19 cellular contexts compared by ENCODE assay signal in genomic region chr14:71022015-71022919, GRCh38.
DNase-seq lines count a peak whose midpoint lies in the region; ATAC-seq and TF ChIP-seq lines count a peak whose summit lies in the region.
"Had no signal": no experiment of that assay in that cellular context is flagged by ENCODE, and none has a peak within 500 bp of the region (broad histone marks: within the 10 kb centered on the region; RNA-seq: fewer than 3 reads in every experiment).

No MANE protein-coding gene starts in this region.

- TF ChIP-seq POLR2A in adrenal gland (IDR thresholded peaks at IDR 0.05) = no peak

- no peaks in the 10 kb centered on the region for H3K9me2 ChIP-seq in Loucy (replicated peaks; ENCODE audit: low read depth, low read length)
- H3K9me2 ChIP-seq in OCI-LY7 (ENCODE audit: insufficient read depth, low read length) = no peaks in the 10 kb centered on the region

- H3K36me3 ChIP-seq in Loucy (ENCODE audit: insufficient read depth, low read length) = peaks cover 36% of the 10 kb centered on the region
- peaks cover 0 to 35% of the 10 kb centered on the region in 2 donors for H3K36me3 ChIP-seq in adrenal gland (replicated peaks in 1 of 2)
- H3K36me3 ChIP-seq in skeletal muscle satellite cell (ENCODE audit: insufficient read depth, low read length) = peaks cover 18% of the 10 kb centered on the region
- peaks cover 58% of the 10 kb centered on the region for H3K36me3 ChIP-seq in endodermal cell (ENCODE audit: control insufficient read depth, insufficient read depth, low read length)
- peaks cover 41% of the 10 kb centered on the region for H3K36me3 ChIP-seq in OCI-LY7 (ENCODE audit: insufficient read depth, low read length)

- H3K36me3 Mint-ChIP-seq in activated CD8-positive, alpha-beta T cell treated with anti-CD3 and anti-CD28 coated beads for 36 hours (ENCODE audit: low read depth) = peaks cover 42% of the 10 kb centered on the region
- H3K36me3 Mint-ChIP-seq in activated CD8-positive, alpha-beta T cell treated with anti-CD3 and anti-CD28 coated beads, Interleukin-2, amount 10 ng/mL, durations not matched to agents 7 days and 5 days (ENCODE audit: low read depth) = peaks cover 51% of the 10 kb centered on the region
- H3K36me3 Mint-ChIP-seq in endodermal cell (ENCODE audit: low read depth) = peaks cover 44% of the 10 kb centered on the region

- peaks cover 32% of the 10 kb centered on the region for H3K4me1 Mint-ChIP-seq in activated CD8-positive, alpha-beta T cell treated with anti-CD3 and anti-CD28 coated beads for 36 hours (ENCODE audit: low read depth)
- peaks cover 26% of the 10 kb centered on the region for H3K4me1 Mint-ChIP-seq in activated CD8-positive, alpha-beta T cell treated with anti-CD3 and anti-CD28 coated beads, Interleukin-2, amount 10 ng/mL, durations not matched to agents 7 days and 5 days (ENCODE audit: low read depth)
- H3K4me1 Mint-ChIP-seq in endodermal cell = no peaks in the 10 kb centered on the region
- H3K4me1 Mint-ChIP-seq: nephron had no signal

- no peak for ATAC-seq in activated CD8-positive, alpha-beta T cell treated with anti-CD3 and anti-CD28 coated beads for 36 hours
- ATAC-seq in activated CD8-positive, alpha-beta T cell treated with anti-CD3 and anti-CD28 coated beads, Interleukin-2, amount 10 ng/mL, durations not matched to agents 7 days and 5 days = no peak
- ATAC-seq: A549 had no signal

- DNase-seq in activated CD8-positive, alpha-beta T cell treated with anti-CD3 and anti-CD28 coated beads for 36 hours = no peak
- no peak for DNase-seq in activated CD8-positive, alpha-beta T cell treated with anti-CD3 and anti-CD28 coated beads, Interleukin-2, amount 10 ng/mL, durations not matched to agents 7 days and 5 days
- DNase-seq in adrenal gland (no peak), endodermal cell (no peak), RWPE1 (ENCODE audit: low spot score) (no peak), OCI-LY7 (ENCODE audit: low spot score) (no peak)
- DNase-seq: activated naive CD4-positive, alpha-beta T cell; brain microvascular endothelial cell; esophagus squamous epithelium; head of caudate nucleus; Kasumi-1; NCI-H1417 treated with DMSO at 0.1 percent for 48 hours; NCI-H2171; upper lobe of left lung had no signal

- H3K4me1 ChIP-seq in Loucy (ENCODE audit: insufficient read depth, low read length, poor library complexity, severe bottlenecking) (peaks cover 19% of the 10 kb centered on the region), adrenal gland (replicated peaks in 1 of 2) (peaks cover 6 to 21% of the 10 kb centered on the region in 2 donors), skeletal muscle satellite cell (ENCODE audit: control insufficient read depth, insufficient read depth, low read length) (peaks cover 22% of the 10 kb centered on the region), endodermal cell (ENCODE audit: control insufficient read depth, insufficient read depth, low read length) (no peaks in the 10 kb centered on the region), OCI-LY7 (ENCODE audit: insufficient read depth, low read length, poor library complexity, severe bottlenecking) (no peaks in the 10 kb centered on the region)
- H3K4me1 ChIP-seq: esophagus squamous epithelium, upper lobe of left lung had no signal

- intact Hi-C loops in activated CD8-positive, alpha-beta T cell treated with anti-CD3 and anti-CD28 coated beads for 36 hours (cut with micrococcal nuclease) = no loop called here
- intact Hi-C loops in adrenal gland (cut with DNase I) = no loop called here
- intact Hi-C loops in OCI-LY7 (cut with micrococcal nuclease; ENCODE audit: unreplicated experiment) = no loop called here

- no peak overlapping the region for H3K4me3 Mint-ChIP-seq in activated CD8-positive, alpha-beta T cell treated with anti-CD3 and anti-CD28 coated beads for 36 hours
- no peak overlapping the region for H3K4me3 Mint-ChIP-seq in activated CD8-positive, alpha-beta T cell treated with anti-CD3 and anti-CD28 coated beads, Interleukin-2, amount 10 ng/mL, durations not matched to agents 7 days and 5 days
- no peak overlapping the region for H3K4me3 Mint-ChIP-seq in endodermal cell
- H3K4me3 Mint-ChIP-seq: nephron had no signal

- no peaks in the 10 kb centered on the region for H3K79me2 ChIP-seq in Loucy (ENCODE audit: insufficient read depth, low read length)
- no peaks in the 10 kb centered on the region for H3K79me2 ChIP-seq in OCI-LY7 (ENCODE audit: insufficient read depth, low read depth, low read length)

- H3K4me3 ChIP-seq in Loucy (ENCODE audit: low read length, poor library complexity, severe bottlenecking) (peak overlapping the region; percentile 27), adrenal gland (no peak overlapping the region), skeletal muscle satellite cell (ENCODE audit: low read length) (peak overlapping the region; percentile 46), endodermal cell (ENCODE audit: low read length) (no peak overlapping the region), OCI-LY7 (ENCODE audit: low read depth, low read length, poor library complexity, severe bottlenecking) (no peak overlapping the region)
- H3K4me3 ChIP-seq: A549, esophagus squamous epithelium, HAP-1, upper lobe of left lung had no signal

- H3K27ac ChIP-seq in adrenal gland (peak overlapping the region in 3 of 5 donors; percentile 11 to 33 (median 28)), endodermal cell (ENCODE audit: low read depth, low read length) (no peak overlapping the region), RWPE1 (no peak overlapping the region), OCI-LY7 (ENCODE audit: low read depth, low read length, poor library complexity, severe bottlenecking) (no peak overlapping the region)
- H3K27ac ChIP-seq: A549, esophagus squamous epithelium, upper lobe of left lung had no signal

- H3K9ac ChIP-seq in Loucy (ENCODE audit: low read depth, low read length, poor library complexity, severe bottlenecking) (no peak overlapping the region), skeletal muscle satellite cell (ENCODE audit: low read depth, low read length) (no peak overlapping the region), endodermal cell (ENCODE audit: extremely low read depth, low read length, poor library complexity, severe bottlenecking) (no peak overlapping the region)

- H2AFZ ChIP-seq in Loucy (ENCODE audit: low read length) (no peak overlapping the region), OCI-LY7 (ENCODE audit: low read length) (no peak overlapping the region)

- no peaks in the 10 kb centered on the region for H3K9me3 ChIP-seq in Loucy (ENCODE audit: insufficient read depth, low read depth, low read length)
- no peaks in the 10 kb centered on the region for H3K9me3 ChIP-seq in adrenal gland (replicated peaks in 1 of 3)
- H3K9me3 ChIP-seq in skeletal muscle satellite cell (replicated peaks; ENCODE audit: low read length) = peaks cover 4% of the 10 kb centered on the region
- H3K9me3 ChIP-seq in endodermal cell (ENCODE audit: control insufficient read depth, low read length) = peaks cover 8% of the 10 kb centered on the region
- H3K9me3 ChIP-seq in OCI-LY7 (ENCODE audit: low read length) = no peaks in the 10 kb centered on the region
- H3K9me3 ChIP-seq: A549, HAP-1 had no signal

- H3K9me3 Mint-ChIP-seq in activated CD8-positive, alpha-beta T cell treated with anti-CD3 and anti-CD28 coated beads for 36 hours = peaks cover 5% of the 10 kb centered on the region
- no peaks in the 10 kb centered on the region for H3K9me3 Mint-ChIP-seq in activated CD8-positive, alpha-beta T cell treated with anti-CD3 and anti-CD28 coated beads, Interleukin-2, amount 10 ng/mL, durations not matched to agents 7 days and 5 days (ENCODE audit: insufficient read depth)
- peaks cover 19% of the 10 kb centered on the region for H3K9me3 Mint-ChIP-seq in endodermal cell

- H3K4me2 ChIP-seq in Loucy (ENCODE audit: low read depth, low read length, poor library complexity, severe bottlenecking) (peak overlapping the region; percentile 65), skeletal muscle satellite cell (ENCODE audit: low read length) (peak overlapping the region; percentile 36), OCI-LY7 (ENCODE audit: low read length) (no peak overlapping the region)
- H3K4me2 ChIP-seq: A549 had no signal

- BruUV-seq in OCI-LY7 (replicated peaks; lab: Mats Ljungman, UMichigan) = no TSS peak

- no peaks in the 10 kb centered on the region for H3K27me3 ChIP-seq in Loucy (ENCODE audit: insufficient read depth, low read length, poor library complexity, severe bottlenecking)
- H3K27me3 ChIP-seq in adrenal gland = no peaks in the 10 kb centered on the region
- H3K27me3 ChIP-seq in skeletal muscle satellite cell (ENCODE audit: control insufficient read depth, insufficient read depth, low read length) = no peaks in the 10 kb centered on the region
- no peaks in the 10 kb centered on the region for H3K27me3 ChIP-seq in endodermal cell (ENCODE audit: control insufficient read depth, insufficient read depth, low read length, poor library complexity, severe bottlenecking)
- H3K27me3 ChIP-seq: brain microvascular endothelial cell, esophagus squamous epithelium, upper lobe of left lung had no signal

- CTCF ChIA-PET in activated CD8-positive, alpha-beta T cell treated with anti-CD3 and anti-CD28 coated beads for 36 hours (lab: Charles Lee) = interaction anchor here (0.6 to 2.0 kb wide), 6 partner anchors 9 to 204 kb away, joined by 3 to 5 read pairs (median 4); no protein-coding TSS in a partner anchor
- CTCF ChIA-PET in activated CD8-positive, alpha-beta T cell treated with anti-CD3 and anti-CD28 coated beads, Interleukin-2, amount 10 ng/mL, durations not matched to agents 7 days and 5 days (lab: Charles Lee) = interaction anchor here (0.9 to 2.1 kb wide), 3 partner anchors 10 to 205 kb away, joined by 3 to 9 read pairs (median 4); no protein-coding TSS in a partner anchor
- CTCF ChIA-PET in RWPE1 (lab: Yijun Ruan, JAX) (interaction anchor here (0.6 to 0.7 kb wide), 2 partner anchors 25 to 198 kb away, joined by 4 read pairs; no protein-coding TSS in a partner anchor), OCI-LY7 (lab: Charles Lee; ENCODE audit: unreplicated experiment) (no interaction called here)

- H4K20me1 ChIP-seq in Loucy (ENCODE audit: insufficient read depth, low read length, poor library complexity, severe bottlenecking) (no peaks in the 10 kb centered on the region), OCI-LY7 (ENCODE audit: insufficient read depth, low read length) (no peaks in the 10 kb centered on the region)

- no peaks in the 10 kb centered on the region for H3K27me3 Mint-ChIP-seq in activated CD8-positive, alpha-beta T cell treated with anti-CD3 and anti-CD28 coated beads for 36 hours
- H3K27me3 Mint-ChIP-seq in activated CD8-positive, alpha-beta T cell treated with anti-CD3 and anti-CD28 coated beads, Interleukin-2, amount 10 ng/mL, durations not matched to agents 7 days and 5 days (ENCODE audit: low read depth) = no peaks in the 10 kb centered on the region
- H3K27me3 Mint-ChIP-seq in endodermal cell (ENCODE audit: insufficient read depth) = no peaks in the 10 kb centered on the region

- peaks cover 2% of the 10 kb centered on the region; the same call in 1 of the 2 replicates for H3F3A ChIP-seq in Loucy (ENCODE audit: low read depth)

- POLR2A ChIA-PET in activated CD8-positive, alpha-beta T cell treated with anti-CD3 and anti-CD28 coated beads for 36 hours (lab: Charles Lee) = no interaction called here
- POLR2A ChIA-PET in activated CD8-positive, alpha-beta T cell treated with anti-CD3 and anti-CD28 coated beads, Interleukin-2, amount 10 ng/mL, durations not matched to agents 7 days and 5 days (lab: Charles Lee) = no interaction called here
- POLR2A ChIA-PET in RWPE1 (lab: Yijun Ruan, JAX; ENCODE audit: low non-redundant PET) = interaction anchor here (1.0 kb wide), 1 partner anchor 201 kb away, joined by 3 read pairs; no protein-coding TSS in a partner anchor
- POLR2A ChIA-PET in OCI-LY7 (lab: Charles Lee) = interaction anchor here (0.6 kb wide), 2 partner anchors 268 to 337 kb away, joined by 3 read pairs; no protein-coding TSS in a partner anchor

- TF ChIP-seq CTCF in activated CD8-positive, alpha-beta T cell treated with anti-CD3 and anti-CD28 coated beads for 36 hours (IDR thresholded peaks at IDR 0.05) = no peak
- TF ChIP-seq CTCF in Loucy (conservative IDR thresholded peaks at IDR 0.05; ENCODE audit: low read length) = no peak
- TF ChIP-seq CTCF in adrenal gland (IDR thresholded peaks at IDR 0.05) = no peak
- TF ChIP-seq CTCF in endodermal cell (conservative IDR thresholded peaks at IDR 0.05) = no peak
- no peak for TF ChIP-seq CTCF in RWPE1 (conservative IDR thresholded peaks at IDR 0.05; ENCODE audit: low read depth)
- no peak for TF ChIP-seq CTCF in OCI-LY7 (conservative IDR thresholded peaks at IDR 0.05; ENCODE audit: low read length)

- WGBS in adrenal gland, 4 donors = 78 to 82% (median 81%) methylated on average over 3 of the region's 3 CpGs
- WGBS in endodermal cell (ENCODE audit: insufficient coverage in 1 of 2, insufficient read length in 1 of 2), 2 experiments = 95 to 97% methylated on average over 2 to 3 of the region's 3 CpGs

- peak overlapping the region; percentile 68 for H3K27ac Mint-ChIP-seq in activated CD8-positive, alpha-beta T cell treated with anti-CD3 and anti-CD28 coated beads for 36 hours
- no peak overlapping the region for H3K27ac Mint-ChIP-seq in activated CD8-positive, alpha-beta T cell treated with anti-CD3 and anti-CD28 coated beads, Interleukin-2, amount 10 ng/mL, durations not matched to agents 7 days and 5 days
- no peak overlapping the region for H3K27ac Mint-ChIP-seq in endodermal cell

Comparison
In these comparisons a context has a peak if more than half of its experiments do, and no peak if none do; other contexts are left out.
1. H3K4me3 ChIP-seq: peak in Loucy (single experiment) and skeletal muscle satellite cell (single experiment); none in adrenal gland (0 of 4), endodermal cell (single experiment) and OCI-LY7 (single experiment).
2. H3K27ac ChIP-seq: peak in adrenal gland (3 of 5); none in endodermal cell (single experiment), RWPE1 (single experiment) and OCI-LY7 (single experiment).
3. POLR2A ChIA-PET loops: an anchor here in RWPE1 (1.0 kb wide) and OCI-LY7 (0.6 kb wide); none called in activated CD8-positive, alpha-beta T cell treated with anti-CD3 and anti-CD28 coated beads for 36 hours and activated CD8-positive, alpha-beta T cell treated with anti-CD3 and anti-CD28 coated beads, Interleukin-2, amount 10 ng/mL, durations not matched to agents 7 days and 5 days.